In genomic region chr3:43870110-43870509, GRCh38 we compare ENCODE assay signal across 14 cellular contexts.
DNase-seq lines count a peak whose midpoint lies in the region; ATAC-seq and TF ChIP-seq lines count a peak whose summit lies in the region.
"Had no signal": no experiment of that assay in that cellular context is flagged by ENCODE, and none has a peak within 500 bp of the region (broad histone marks: within the 10 kb centered on the region; RNA-seq: fewer than 3 reads in every experiment).

No MANE protein-coding gene starts in this region.

- TF ChIP-seq CTCF in retinal pigment epithelial cell (conservative IDR thresholded peaks at IDR 0.05; ENCODE audit: low read depth, low read length) = no peak
- no peak for TF ChIP-seq CTCF in glutamatergic neuron (IDR thresholded peaks at IDR 0.05; ENCODE audit: partially characterized antibody, unreplicated experiment)

- no peaks in the 10 kb centered on the region for H4K20me1 ChIP-seq in GM23248 (ENCODE audit: insufficient read depth)

- H3K27me3 Mint-ChIP-seq in glutamatergic neuron (ENCODE audit: unreplicated experiment) = no peaks in the 10 kb centered on the region
- H3K27me3 Mint-ChIP-seq in activated T-helper 17 cell treated with anti-CD3 and anti-CD28 coated beads, Interleukin-2, amount 50 U/mL, for 72 hours = peaks cover 38% of the 10 kb centered on the region

- no peaks in the 10 kb centered on the region for H3K79me2 ChIP-seq in GM23248 (ENCODE audit: insufficient read depth)

- H3K36me3 Mint-ChIP-seq in glutamatergic neuron (ENCODE audit: unreplicated experiment) = no peaks in the 10 kb centered on the region
- no peaks in the 10 kb centered on the region for H3K36me3 Mint-ChIP-seq in activated T-helper 17 cell treated with anti-CD3 and anti-CD28 coated beads, Interleukin-2, amount 50 U/mL, for 72 hours (ENCODE audit: low read depth)

- ATAC-seq in activated T-helper 17 cell treated with anti-CD3 and anti-CD28 coated beads, Interleukin-2, amount 50 U/mL, for 72 hours (replicated peaks) = no peak
- no peak for ATAC-seq in esophagus mucosa
- ATAC-seq: effector memory CD8-positive, alpha-beta T cell; left ventricle myocardium superior; stimulated activated naive CD8-positive, alpha-beta T cell treated with anti-CD3 and anti-CD28 coated beads, Interleukin-15, Interleukin-2, amounts not matched to agents 100 U/mL and 50 U/mL, for 24 hours had no signal

- peaks cover 37% of the 10 kb centered on the region for H3F3A ChIP-seq in GM23248 (ENCODE audit: insufficient read depth)

- no peak overlapping the region for H3K4me3 ChIP-seq in GM23248
- H3K4me3 ChIP-seq in retinal pigment epithelial cell (ENCODE audit: low read length) = no peak overlapping the region

- no peaks in the 10 kb centered on the region for H3K9me2 ChIP-seq in GM23248 (ENCODE audit: insufficient read depth)

- H3K4me2 ChIP-seq in GM23248 (ENCODE audit: unreplicated experiment) = peak overlapping the region; percentile 76

- peaks cover 2% of the 10 kb centered on the region for H3K9me3 Mint-ChIP-seq in glutamatergic neuron (ENCODE audit: unreplicated experiment)
- no peaks in the 10 kb centered on the region for H3K9me3 Mint-ChIP-seq in activated T-helper 17 cell treated with anti-CD3 and anti-CD28 coated beads, Interleukin-2, amount 50 U/mL, for 72 hours
- H3K9me3 Mint-ChIP-seq: effector memory CD8-positive, alpha-beta T cell had no signal

- no peak overlapping the region for H3K27ac Mint-ChIP-seq in glutamatergic neuron (ENCODE audit: unreplicated experiment)
- no peak overlapping the region for H3K27ac Mint-ChIP-seq in activated T-helper 17 cell treated with anti-CD3 and anti-CD28 coated beads, Interleukin-2, amount 50 U/mL, for 72 hours
- H3K27ac Mint-ChIP-seq: effector memory CD8-positive, alpha-beta T cell had no signal

- peak overlapping the region; percentile 25; the same call in 1 of the 2 replicates for H3K9ac ChIP-seq in GM23248

- DNase-seq in GM23248 (peak; percentile 85), SW480 (ENCODE audit: low spot score) (peak; percentile 15), fibroblast of peridontal ligament (ENCODE audit: extremely low read depth) (peak; percentile 58), retinal pigment epithelial cell (ENCODE audit: low read depth) (peak; percentile 85), glutamatergic neuron (no peak), cardiac septum (ENCODE audit: low spot score) (no peak)
- DNase-seq: effector memory CD8-positive, alpha-beta T cell; GF-D8; KBM-7; left ventricle myocardium superior; NCI-H526 treated with DMSO at 0.1 percent for 48 hours; stimulated activated naive CD8-positive, alpha-beta T cell treated with anti-CD3 and anti-CD28 coated beads, Interleukin-15, Interleukin-2, amounts not matched to agents 100 U/mL and 50 U/mL, for 24 hours had no signal

- H3K36me3 ChIP-seq in GM23248 (ENCODE audit: low read depth) = no peaks in the 10 kb centered on the region

- no peak overlapping the region for H2AFZ ChIP-seq in GM23248

- H3K27ac ChIP-seq in GM23248 = peak overlapping the region; percentile 72

- H3K4me1 ChIP-seq in GM23248 (ENCODE audit: insufficient read depth) = peaks cover 80% of the 10 kb centered on the region

- in situ Hi-C loops in GM23248 (cut with MboI) = no loop called here

- H3K4me3 Mint-ChIP-seq in glutamatergic neuron (ENCODE audit: unreplicated experiment) = no peak overlapping the region
- H3K4me3 Mint-ChIP-seq in activated T-helper 17 cell treated with anti-CD3 and anti-CD28 coated beads, Interleukin-2, amount 50 U/mL, for 72 hours = no peak overlapping the region
- H3K4me3 Mint-ChIP-seq: effector memory CD8-positive, alpha-beta T cell had no signal

- H3K9me3 ChIP-seq in GM23248 (ENCODE audit: low read depth) = no peaks in the 10 kb centered on the region

- WGBS in GM23248 (ENCODE audit: low coverage in 1 of 2, low lambda C conversion rate in 2 of 2, missing lambda C conversion rate in 2 of 2), 2 experiments = 4 to 11% methylated on average over 2 of the region's 2 CpGs

- H3K4me1 Mint-ChIP-seq in glutamatergic neuron (ENCODE audit: low read depth, unreplicated experiment) = peaks cover 3% of the 10 kb centered on the region
- H3K4me1 Mint-ChIP-seq in activated T-helper 17 cell treated with anti-CD3 and anti-CD28 coated beads, Interleukin-2, amount 50 U/mL, for 72 hours = no peaks in the 10 kb centered on the region

- intact Hi-C loops in cardiac septum (cut with DNase I) = no loop called here

- H3K27me3 ChIP-seq in GM23248 (replicated peaks; ENCODE audit: insufficient read depth) = no peaks in the 10 kb centered on the region

Comparison
In these comparisons a context has a peak if more than half of its experiments do, and no peak if none do; other contexts are left out.
1. DNase-seq: peak in GM23248 (single experiment), SW480 (single experiment), fibroblast of peridontal ligament (single experiment) and retinal pigment epithelial cell (single experiment); none in glutamatergic neuron (single experiment) and cardiac septum (single experiment).